9 cellular contexts compared by ENCODE assay signal in the genomic region with DNA sequence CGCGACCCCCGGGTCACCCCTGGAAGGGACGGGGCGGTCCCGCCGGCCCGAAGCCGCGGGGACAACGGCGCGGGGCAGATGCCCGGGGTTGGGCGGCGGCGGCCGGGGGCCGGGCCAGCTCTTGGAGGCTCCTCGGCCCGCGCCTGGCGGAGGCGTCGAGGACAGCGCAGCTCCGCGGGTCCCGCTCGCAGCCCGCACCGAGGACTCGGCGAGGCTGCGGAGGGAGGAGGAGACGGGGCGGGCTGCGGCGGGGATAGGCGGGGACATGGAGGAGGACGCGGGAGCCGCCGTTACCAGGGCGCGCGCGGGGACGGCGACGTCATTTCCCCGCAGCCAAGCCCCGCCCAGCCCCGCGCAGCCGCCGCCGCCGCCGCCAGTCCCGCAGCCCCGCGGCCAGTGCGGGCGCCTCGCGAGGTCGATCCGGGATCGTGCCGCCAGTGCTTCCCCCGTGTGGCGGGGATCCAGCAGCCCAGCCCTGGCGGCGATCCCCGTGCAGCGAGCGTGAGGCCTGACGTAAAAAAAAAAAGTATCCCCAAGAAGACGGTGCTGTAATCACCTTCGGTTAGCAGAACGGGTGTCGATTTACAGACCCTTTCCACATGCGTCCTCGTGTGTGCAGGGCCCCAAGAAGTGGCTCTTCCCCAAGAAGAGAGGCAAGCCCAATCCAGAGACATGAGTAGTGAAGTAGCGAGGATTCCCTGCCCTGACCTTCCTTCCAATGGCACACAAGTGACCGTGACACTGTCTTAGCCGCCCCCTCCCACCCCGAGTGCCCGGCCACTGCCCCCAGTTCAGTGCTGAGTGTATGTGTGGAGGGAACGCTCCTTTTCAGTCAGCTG. TPM values are rescaled to one million over a fixed set of nuclear protein-coding genes. Genes with fewer than 3 reads are reported as not detected.
DNase-seq lines count a peak whose midpoint lies in the region; ATAC-seq and TF ChIP-seq lines count a peak whose summit lies in the region.
"Had no signal": no experiment of that assay in that cellular context is flagged by ENCODE, and none has a peak within 500 bp of the region (broad histone marks: within the 10 kb centered on the region; RNA-seq: fewer than 3 reads in every experiment).

A gene with protein sequence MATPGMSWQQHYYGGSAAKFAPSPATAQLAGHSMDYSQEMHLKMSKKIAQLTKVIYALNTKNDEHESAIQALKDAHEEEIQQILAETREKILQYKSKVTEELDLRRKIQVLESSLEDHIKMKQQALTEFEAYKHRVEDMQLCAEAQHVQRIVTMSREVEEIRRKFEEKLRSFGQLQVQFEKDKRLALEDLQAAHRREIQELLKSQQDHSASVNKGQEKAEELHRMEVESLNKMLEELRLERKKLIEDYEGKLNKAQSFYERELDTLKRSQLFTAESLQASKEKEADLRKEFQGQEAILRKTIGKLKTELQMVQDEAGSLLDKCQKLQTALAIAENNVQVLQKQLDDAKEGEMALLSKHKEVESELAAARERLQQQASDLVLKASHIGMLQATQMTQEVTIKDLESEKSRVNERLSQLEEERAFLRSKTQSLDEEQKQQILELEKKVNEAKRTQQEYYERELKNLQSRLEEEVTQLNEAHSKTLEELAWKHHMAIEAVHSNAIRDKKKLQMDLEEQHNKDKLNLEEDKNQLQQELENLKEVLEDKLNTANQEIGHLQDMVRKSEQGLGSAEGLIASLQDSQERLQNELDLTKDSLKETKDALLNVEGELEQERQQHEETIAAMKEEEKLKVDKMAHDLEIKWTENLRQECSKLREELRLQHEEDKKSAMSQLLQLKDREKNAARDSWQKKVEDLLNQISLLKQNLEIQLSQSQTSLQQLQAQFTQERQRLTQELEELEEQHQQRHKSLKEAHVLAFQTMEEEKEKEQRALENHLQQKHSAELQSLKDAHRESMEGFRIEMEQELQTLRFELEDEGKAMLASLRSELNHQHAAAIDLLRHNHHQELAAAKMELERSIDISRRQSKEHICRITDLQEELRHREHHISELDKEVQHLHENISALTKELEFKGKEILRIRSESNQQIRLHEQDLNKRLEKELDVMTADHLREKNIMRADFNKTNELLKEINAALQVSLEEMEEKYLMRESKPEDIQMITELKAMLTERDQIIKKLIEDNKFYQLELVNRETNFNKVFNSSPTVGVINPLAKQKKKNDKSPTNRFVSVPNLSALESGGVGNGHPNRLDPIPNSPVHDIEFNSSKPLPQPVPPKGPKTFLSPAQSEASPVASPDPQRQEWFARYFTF (minus strand): TSS at position 216 of the 839 bp plus-strand sequence. CDS start 365 bp downstream, outside the sequence.

- ATAC-seq in HG02973 (IDR thresholded peaks at IDR 0.05; ENCODE audit: unreplicated experiment), result peak; percentile 68

- peaks cover 6% of the 10 kb centered on the region for H3K27me3 ChIP-seq in kidney epithelial cell (ENCODE audit: control insufficient read depth, insufficient read depth, low read length)

- H3K4me3 ChIP-seq in kidney epithelial cell (ENCODE audit: low read depth, low read length), result peak within 1 kb of the TSS; percentile 62

- H3K36me3 ChIP-seq in kidney epithelial cell (ENCODE audit: control insufficient read depth, insufficient read depth, low read length), result no peaks in the 10 kb centered on the region

- peak; percentile 51 to 78 (median 77) for DNase-seq in NCI-H1417 (lab: John Stamatoyannopoulos, UW)
- DNase-seq in NCI-H1417 treated with DMSO at 0.1 percent for 48 hours (lab: John Stamatoyannopoulos, UW), result no peak
- peak; percentile 82 for DNase-seq in NCI-H2171 treated with DMSO at 0.1 percent for 48 hours (lab: John Stamatoyannopoulos, UW)
- peak; percentile 15 to 59 (median 40) for DNase-seq in activated CD4-positive, CD25-positive, alpha-beta regulatory T cell (lab: John Stamatoyannopoulos, UW)
- DNase-seq in central memory CD4-positive, alpha-beta T cell, result peak; percentile 82
- no peak for DNase-seq in kidney epithelial cell (ENCODE audit: low read depth)
- DNase-seq in stimulated activated CD4-positive, alpha-beta T cell treated with anti-CD3 and anti-CD28 coated beads, Interleukin-15, amount 100 ng/mL, for 24 hours, result peak; percentile 79
- DNase-seq: DND-41 had no signal

- TF ChIP-seq CTCF in kidney epithelial cell (IDR thresholded peaks at IDR 0.05; ENCODE audit: insufficient read depth, low read length, poor library complexity, severe bottlenecking), result peak; percentile 16

RNA-seq across cellular contexts. Expression of the gene that starts here (rescaled TPM):
- total RNA-seq in kidney epithelial cell, result 2.0 and 4.0 TPM in 2 replicates

Comparison
In these comparisons a context has a peak if more than half of its experiments do, and no peak if none do; other contexts are left out.
1. DNase-seq: peak in NCI-H1417 (3 of 3), NCI-H2171 treated with DMSO at 0.1 percent for 48 hours (single experiment), activated CD4-positive, CD25-positive, alpha-beta regulatory T cell (4 of 4), central memory CD4-positive, alpha-beta T cell (single experiment) and stimulated activated CD4-positive, alpha-beta T cell treated with anti-CD3 and anti-CD28 coated beads, Interleukin-15, amount 100 ng/mL, for 24 hours (single experiment); none in NCI-H1417 treated with DMSO at 0.1 percent for 48 hours (single experiment) and kidney epithelial cell (single experiment).